ENCODE assay signal across 8 cellular contexts in the genomic region with DNA sequence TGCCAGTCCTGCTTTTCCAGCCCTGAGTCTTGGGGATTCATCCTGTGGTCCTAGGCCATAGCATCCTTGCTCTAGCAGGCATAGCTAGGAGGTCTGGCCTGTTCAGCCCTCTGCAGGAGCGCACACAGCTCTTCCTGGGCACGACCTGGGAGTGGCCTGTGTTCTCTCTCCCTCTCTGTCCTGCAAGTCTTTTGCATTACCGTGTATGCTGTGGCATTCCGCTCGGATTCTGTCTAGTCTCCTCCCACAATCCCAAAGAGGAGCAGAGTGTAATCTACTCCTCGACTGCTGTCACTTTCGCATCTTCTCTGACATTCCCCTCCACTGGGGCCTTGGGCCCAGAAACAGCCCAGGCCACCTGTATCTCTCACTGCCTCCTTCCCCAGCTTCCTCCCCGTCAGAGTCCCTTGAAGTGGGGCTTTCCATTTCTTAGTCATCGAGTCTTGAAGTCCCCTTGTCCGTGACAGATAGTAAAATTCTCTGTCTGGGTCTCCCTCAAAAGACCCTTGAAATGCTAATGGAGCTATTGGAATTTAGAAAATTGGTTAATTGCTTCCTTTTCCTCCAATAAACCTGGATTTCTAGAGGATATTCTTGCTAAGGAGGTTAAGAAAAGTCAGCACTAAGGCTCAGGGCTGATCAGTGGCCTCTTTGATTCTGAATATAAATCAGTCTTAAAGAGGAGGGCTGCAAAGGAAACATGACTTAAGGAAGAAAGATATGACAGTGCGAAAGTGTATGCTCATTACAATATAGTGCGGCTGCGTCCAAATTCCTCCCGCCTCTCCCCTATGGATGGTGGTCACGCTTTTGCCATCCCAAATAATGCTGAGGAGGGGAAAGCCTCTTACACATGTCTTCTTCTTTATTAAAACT.
DNase-seq lines count a peak whose midpoint lies in the region; ATAC-seq, FAIRE-seq and TF ChIP-seq lines count a peak whose summit lies in the region.
"Not testable (repeated sequence)": the region's sequence is repeated elsewhere in the genome, so short reads cannot be mapped to it uniquely, and the experiment has no call there.

No MANE protein-coding gene starts in this region.

- intact Hi-C loops in upper lobe of right lung (cut with DNase I) = not testable (repeated sequence)

- H3K27me3 Mint-ChIP-seq in WTC11 (ENCODE audit: low read depth); activated naive CD8-positive, alpha-beta T cell treated with anti-CD3 and anti-CD28 coated beads, Interleukin-2, amount 10 ng/mL, durations not matched to agents 7 days and 5 days: not testable (repeated sequence)

- ATAC-seq in GM19395 (IDR thresholded peaks at IDR 0.05; ENCODE audit: unreplicated experiment) = peak; percentile 71
- ATAC-seq in GM21786 (IDR thresholded peaks at IDR 0.05; ENCODE audit: unreplicated experiment) = peak; percentile 73
- ATAC-seq in HG03025 (IDR thresholded peaks at IDR 0.05; ENCODE audit: low FRiP score, unreplicated experiment) = peak; percentile 57
- peak; percentile 71 for ATAC-seq in HG03460 (IDR thresholded peaks at IDR 0.05; ENCODE audit: unreplicated experiment)
- peak; percentile 75 for ATAC-seq in WTC11
- ATAC-seq in activated naive CD8-positive, alpha-beta T cell treated with anti-CD3 and anti-CD28 coated beads, Interleukin-2, amount 10 ng/mL, durations not matched to agents 7 days and 5 days (ENCODE audit: low read depth) = peak; percentile 47
- ATAC-seq in upper lobe of right lung = peak; percentile 20

- not testable (repeated sequence) for H3K27me3 ChIP-seq in upper lobe of right lung

- not testable (repeated sequence) for H3K27ac Mint-ChIP-seq in WTC11
- peak overlapping the region; percentile 54 for H3K27ac Mint-ChIP-seq in activated naive CD8-positive, alpha-beta T cell treated with anti-CD3 and anti-CD28 coated beads, Interleukin-2, amount 10 ng/mL, durations not matched to agents 7 days and 5 days

- DNase-seq in GM18507 (ENCODE audit: extremely low spot score, insufficient read length, low read depth); WTC11 (ENCODE audit: low spot score); activated naive CD8-positive, alpha-beta T cell treated with anti-CD3 and anti-CD28 coated beads, Interleukin-2, amount 10 ng/mL, durations not matched to agents 7 days and 5 days; upper lobe of right lung: not testable (repeated sequence)

- not testable (repeated sequence) for H3K9me3 Mint-ChIP-seq in WTC11; activated naive CD8-positive, alpha-beta T cell treated with anti-CD3 and anti-CD28 coated beads, Interleukin-2, amount 10 ng/mL, durations not matched to agents 7 days and 5 days

- not testable (repeated sequence) for H3K36me3 Mint-ChIP-seq in WTC11; activated naive CD8-positive, alpha-beta T cell treated with anti-CD3 and anti-CD28 coated beads, Interleukin-2, amount 10 ng/mL, durations not matched to agents 7 days and 5 days

- TF ChIP-seq CTCF in WTC11 (IDR thresholded peaks at IDR 0.05); upper lobe of right lung (IDR thresholded peaks at IDR 0.05): not testable (repeated sequence)

- H3K9me3 ChIP-seq in upper lobe of right lung = not testable (repeated sequence)

- H3K27ac ChIP-seq in upper lobe of right lung = not testable (repeated sequence)

- POLR2A ChIA-PET in WTC11 (lab: Charles Lee); activated naive CD8-positive, alpha-beta T cell treated with anti-CD3 and anti-CD28 coated beads, Interleukin-2, amount 10 ng/mL, durations not matched to agents 7 days and 5 days (lab: Charles Lee): not testable (repeated sequence)

- H3K4me1 ChIP-seq in upper lobe of right lung = not testable (repeated sequence)

- H3K4me1 Mint-ChIP-seq in WTC11; activated naive CD8-positive, alpha-beta T cell treated with anti-CD3 and anti-CD28 coated beads, Interleukin-2, amount 10 ng/mL, durations not matched to agents 7 days and 5 days: not testable (repeated sequence)

- CTCF ChIA-PET in WTC11 (lab: Charles Lee) = not testable (repeated sequence)

- H3K36me3 ChIP-seq in upper lobe of right lung = not testable (repeated sequence)

- not testable (repeated sequence) for H3K4me3 Mint-ChIP-seq in WTC11; activated naive CD8-positive, alpha-beta T cell treated with anti-CD3 and anti-CD28 coated beads, Interleukin-2, amount 10 ng/mL, durations not matched to agents 7 days and 5 days

- not testable (repeated sequence) for H3K4me3 ChIP-seq in upper lobe of right lung

- FAIRE-seq in GM18507 (lab: Jason Lieb, UNC) = peak; percentile 100

Comparison
In these comparisons a context has a peak if more than half of its experiments do, and no peak if none do; other contexts are left out.
1. ATAC-seq: peak in every context shown above with its lines; median percentile 75 in WTC11; 73 in GM21786; 71 in GM19395; 71 in HG03460; 57 in HG03025; 47 in activated naive CD8-positive, alpha-beta T cell treated with anti-CD3 and anti-CD28 coated beads, Interleukin-2, amount 10 ng/mL, durations not matched to agents 7 days and 5 days; 20 in upper lobe of right lung.